In the genomic region with DNA sequence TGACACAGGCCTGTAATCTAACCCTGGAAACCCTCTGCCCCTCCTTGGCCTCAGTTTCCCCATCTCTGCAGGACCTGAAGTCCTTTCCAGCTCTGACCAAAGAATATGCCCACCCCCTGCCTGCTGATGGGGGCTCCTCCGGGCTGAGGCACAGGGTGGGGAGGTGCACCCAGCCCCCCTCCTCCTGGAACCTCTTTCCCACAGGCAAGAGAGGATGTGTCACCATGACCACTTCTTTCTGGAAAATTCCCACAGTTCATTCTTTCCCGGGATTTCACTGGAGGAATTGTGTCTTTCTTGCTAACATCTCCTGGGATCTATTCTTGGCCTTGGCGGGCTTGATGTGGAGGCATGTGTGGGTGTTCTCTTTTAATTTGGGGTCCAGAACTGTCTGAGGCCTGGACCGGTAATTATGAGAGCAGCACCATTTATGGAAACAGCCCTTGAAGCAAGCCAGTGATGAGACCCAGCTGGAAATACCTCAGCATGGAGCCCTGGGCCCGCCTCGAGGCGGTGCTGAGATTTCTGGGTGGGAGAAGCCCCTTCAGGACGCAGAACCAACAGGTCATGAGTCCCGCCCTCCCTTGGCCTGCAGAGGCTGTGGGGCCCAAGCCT, we compare ENCODE assay signal across 4 cellular contexts. TPM values are rescaled to one million over a fixed set of nuclear protein-coding genes. Genes with fewer than 3 reads are reported as not detected.
"Had no signal": no experiment of that assay in that cellular context is flagged by ENCODE, and none has a peak within 500 bp of the region (broad histone marks: within the 10 kb centered on the region; RNA-seq: fewer than 3 reads in every experiment).

No MANE protein-coding gene starts in this region.

RNA-seq across cellular contexts. Expression of gene BMP8A, which starts 6.8 kb away (rescaled TPM):
- total RNA-seq: left lobe of liver, osteocyte, subcutaneous adipose tissue had no signal
- polyA plus RNA-seq: immature natural killer cell had no signal
